12 cellular contexts compared by ENCODE assay signal in genomic region chr17:18318122-18318521, GRCh38. TPM values are rescaled to one million over a fixed set of nuclear protein-coding genes. Genes with fewer than 3 reads are reported as not detected.
DNase-seq lines count a peak whose midpoint lies in the region; ATAC-seq, FAIRE-seq and TF ChIP-seq lines count a peak whose summit lies in the region.
"Had no signal": no experiment of that assay in that cellular context is flagged by ENCODE, and none has a peak within 500 bp of the region (broad histone marks: within the 10 kb centered on the region; RNA-seq: fewer than 3 reads in every experiment).

No MANE protein-coding gene starts in this region.

- no peak for TF ChIP-seq RAD21 in HepG2 (CRISPR knock-in tag; IDR thresholded peaks at IDR 0.05)

- peak overlapping the region; percentile 92 for H3K4me2 ChIP-seq in HepG2 (ENCODE audit: low read depth, low read length)

- H3K27ac ChIP-seq in HepG2 (ENCODE audit: extremely low read length, insufficient read depth, low read length): no peak overlapping the region
- H3K27ac ChIP-seq in right lobe of liver: no peak overlapping the region
- H3K27ac ChIP-seq: colonic mucosa had no signal

- no peak overlapping the region for H2AFZ ChIP-seq in HepG2 (ENCODE audit: low read length)

- H3K27me3 Mint-ChIP-seq in activated naive CD8-positive, alpha-beta T cell treated with anti-CD3 and anti-CD28 coated beads for 36 hours: no peaks in the 10 kb centered on the region
- no peaks in the 10 kb centered on the region for H3K27me3 Mint-ChIP-seq in memory B cell

- in situ Hi-C loops in HepG2 (cut with HindIII; ENCODE audit: extremely low pct_ligation_motif_present, low pct_unique_long_range_greater_than_20kb): no loop called here

- H3K79me2 ChIP-seq in HepG2 (ENCODE audit: insufficient read depth, low read length): peaks cover 70% of the 10 kb centered on the region

- no TSS peak for BruUV-seq in HepG2 (replicated peaks; lab: Mats Ljungman, UMichigan)

- H3K4me1 ChIP-seq in HepG2 (ENCODE audit: insufficient read depth, low read length): peaks cover 59% of the 10 kb centered on the region
- peaks cover 0 to 42% (median 12%) of the 10 kb centered on the region in 4 donors for H3K4me1 ChIP-seq in right lobe of liver

- no peak for FAIRE-seq in HepG2 (lab: Jason Lieb, UNC)

- TF ChIP-seq EP300 in HepG2 (IDR thresholded peaks at IDR 0.05; ENCODE audit: low read depth in 2 of 2, low read length in 2 of 2) (no peak), HepG2 (CRISPR knock-in tag; IDR thresholded peaks at IDR 0.05; ENCODE audit: borderline replicate concordance) (no peak)

- H3K4me3 ChIP-seq in HepG2 (replicated peaks in 1 of 3; ENCODE audit: insufficient read depth in 1 of 3, low read depth in 2 of 3, low read length in 3 of 3): peak overlapping the region in 2 of 3 experiments; percentile 12 to 50; a peak in 3 of 6 replicates
- no peak overlapping the region for H3K4me3 ChIP-seq in right lobe of liver
- H3K4me3 ChIP-seq: colonic mucosa had no signal

- H3K4me3 Mint-ChIP-seq in activated naive CD8-positive, alpha-beta T cell treated with anti-CD3 and anti-CD28 coated beads for 36 hours: peak overlapping the region; percentile 37
- peak overlapping the region; percentile 49 for H3K4me3 Mint-ChIP-seq in memory B cell

- CTCF ChIA-PET in HepG2 (lab: Yijun Ruan, JAX; ENCODE audit: low intra/inter-chr PET ratio, low total read pairs): interaction anchor here (1.2 kb wide), 1 partner anchor 70 kb away, joined by 3 read pairs; no protein-coding TSS in a partner anchor

- TF ChIP-seq POLR2A in HepG2 (IDR thresholded peaks at IDR 0.05; ENCODE audit: insufficient read depth in 1 of 2, low read depth in 2 of 2, low read length in 2 of 2): no peak
- no peak for TF ChIP-seq POLR2A in right lobe of liver (IDR thresholded peaks at IDR 0.05)

- intact Hi-C loops in HepG2 (cut with micrococcal nuclease; ENCODE audit: unreplicated experiment): loop anchor here (5.0 to 10.0 kb wide), 2 partner anchors 47 to 61 kb away; partner anchors contain the start of genes FLII and SHMT1
- intact Hi-C loops in right lobe of liver (cut with DNase I): loop anchor here in 1 of 2 donors (10.0 kb wide), 1 partner anchor 63 kb away; the partner anchor contains the start of gene FLII

- DNase-seq in HepG2 (ENCODE audit: low spot score) (no peak), right lobe of liver (no peak), memory B cell (ENCODE audit: low spot score in 2 of 2) (no peak), KG1 (lab: John Stamatoyannopoulos, UW) (no peak), left lobe of liver (ENCODE audit: low spot score) (no peak), omental fat pad (ENCODE audit: low spot score) (no peak)
- no peak for DNase-seq in activated naive CD8-positive, alpha-beta T cell treated with anti-CD3 and anti-CD28 coated beads for 36 hours
- DNase-seq: Calu3, colonic mucosa, NCI-H1694 treated with DMSO at 0.1 percent for 48 hours, SHP77 treated with DMSO at 0.1 percent for 48 hours had no signal

- no peaks in the 10 kb centered on the region for H3K9me3 ChIP-seq in HepG2 (ENCODE audit: low read length)
- no peaks in the 10 kb centered on the region for H3K9me3 ChIP-seq in right lobe of liver
- H3K9me3 ChIP-seq: colonic mucosa had no signal

- H3K27me3 ChIP-seq in HepG2 (ENCODE audit: control insufficient read depth in 1 of 2, insufficient read depth in 2 of 2, low read length in 2 of 2) (no peaks in the 10 kb centered on the region; a peak in 1 of 5 replicates), right lobe of liver (no peaks in the 10 kb centered on the region)
- H3K27me3 ChIP-seq: colonic mucosa had no signal

- ATAC-seq in HepG2 (no peak), right lobe of liver (no peak), memory B cell (ENCODE audit: low read depth) (no peak), left lobe of liver (no peak), GM18861 (IDR thresholded peaks at IDR 0.05; ENCODE audit: unreplicated experiment) (no peak), omental fat pad (ENCODE audit: low FRiP score) (no peak)

- peak overlapping the region; percentile 31 for H3K27ac Mint-ChIP-seq in activated naive CD8-positive, alpha-beta T cell treated with anti-CD3 and anti-CD28 coated beads for 36 hours
- H3K27ac Mint-ChIP-seq in memory B cell: peak overlapping the region; percentile 97

- H3K9ac ChIP-seq in HepG2 (ENCODE audit: insufficient read depth, low read depth, low read length): peak overlapping the region; percentile 41; the same call in 1 of the 2 replicates

- no peak for TF ChIP-seq CTCF in HepG2 (CRISPR knock-in tag; IDR thresholded peaks at IDR 0.05)
- no peak for TF ChIP-seq CTCF in right lobe of liver (IDR thresholded peaks at IDR 0.05)
- TF ChIP-seq CTCF in omental fat pad (IDR thresholded peaks at IDR 0.05): no peak

- POLR2A ChIA-PET in HepG2 (lab: Yijun Ruan, JAX): no interaction called here

- no peaks in the 10 kb centered on the region for H3K9me3 Mint-ChIP-seq in activated naive CD8-positive, alpha-beta T cell treated with anti-CD3 and anti-CD28 coated beads for 36 hours
- peaks cover 2% of the 10 kb centered on the region for H3K9me3 Mint-ChIP-seq in memory B cell

- H3K4me1 Mint-ChIP-seq in activated naive CD8-positive, alpha-beta T cell treated with anti-CD3 and anti-CD28 coated beads for 36 hours: peaks cover 61% of the 10 kb centered on the region
- peaks cover 52% of the 10 kb centered on the region for H3K4me1 Mint-ChIP-seq in memory B cell

- peaks cover 35% of the 10 kb centered on the region for H3K36me3 Mint-ChIP-seq in activated naive CD8-positive, alpha-beta T cell treated with anti-CD3 and anti-CD28 coated beads for 36 hours
- peaks cover 15% of the 10 kb centered on the region for H3K36me3 Mint-ChIP-seq in memory B cell

- 96% methylated on average over 7 of the region's 7 CpGs for WGBS in HepG2 (ENCODE audit: low lambda C conversion rate)
- WGBS in right lobe of liver (ENCODE audit: insufficient coverage, low coverage, low lambda C conversion rate, missing lambda C conversion rate): 90% methylated on average over 7 of the region's 7 CpGs

- peaks cover 18% of the 10 kb centered on the region for H4K20me1 ChIP-seq in HepG2 (ENCODE audit: insufficient read depth, low read length)

- H3K36me3 ChIP-seq in HepG2 (replicated peaks in 1 of 2; ENCODE audit: control insufficient read depth in 1 of 2, insufficient read depth in 2 of 2, low read length in 2 of 2) (peaks cover 11 to 14% of the 10 kb centered on the region in 2 experiments; a peak in 4 of 5 replicates), right lobe of liver (no peaks in the 10 kb centered on the region)

RNA-seq across cellular contexts. Expression of gene SMCR8, which starts 3.0 kb away (rescaled TPM):
- 11.8 and 16.6 TPM in 2 replicates for total RNA-seq in HepG2 (2016; rRNA removed; fragmentation: Illumina TruSeq; extraction: Trizol)
- total RNA-seq in HepG2 (2016; cell fraction: cytosol; rRNA removed; fragmentation: Illumina TruSeq; extraction: Trizol; ENCODE audit: low read depth): 1.3 and 1.4 TPM in 2 replicates
- 11.9 and 13.2 TPM in 2 replicates for total RNA-seq in HepG2 (2016; cell fraction: insoluble cytoplasmic fraction; rRNA removed; fragmentation: Illumina TruSeq; extraction: Trizol)
- total RNA-seq in HepG2 (2016; cell fraction: membrane; rRNA removed; fragmentation: Illumina TruSeq; extraction: Trizol): 6.2 and 6.5 TPM in 2 replicates
- 11.0 and 13.5 TPM in 2 replicates for total RNA-seq in HepG2 (2016; cell fraction: nucleus; rRNA removed; fragmentation: Illumina TruSeq; extraction: Trizol)
- polyA plus RNA-seq in HepG2 (2011; rRNA removed): 7.6 and 7.7 TPM in 2 replicates
- polyA plus RNA-seq in HepG2 (2011; cell fraction: cytosol; rRNA removed): 5.1 and 5.4 TPM in 2 replicates
- polyA plus RNA-seq in HepG2 (2011; cell fraction: nucleus; rRNA removed): 12.3 and 12.5 TPM in 2 replicates
- 7.5 and 8.8 TPM in 2 replicates for polyA plus RNA-seq in HepG2 (2012)
- 0.59 and 0.60 TPM in 2 replicates for polyA plus RNA-seq in HepG2 (2016; cell fraction: cytosol; fragmentation: Illumina TruSeq; extraction: Trizol; ENCODE audit: low read depth)
- 7.3 and 9.5 TPM in 2 replicates for polyA plus RNA-seq in HepG2 (2016; cell fraction: insoluble cytoplasmic fraction; fragmentation: Illumina TruSeq; extraction: Trizol; ENCODE audit: low read depth)
- 1.6 and 1.8 TPM in 2 replicates for polyA plus RNA-seq in HepG2 (2016; cell fraction: membrane; fragmentation: Illumina TruSeq; extraction: Trizol; ENCODE audit: low read depth)
- polyA plus RNA-seq in HepG2 (2016; cell fraction: nucleus; fragmentation: Illumina TruSeq; extraction: Trizol; ENCODE audit: insufficient read depth, low read depth): 14.1 and 15.0 TPM in 2 replicates
- 14.3 and 17.2 TPM in 2 replicates for polyA minus RNA-seq in HepG2 (2011; rRNA and poly(A)+ RNA removed; ENCODE audit: low replicate concordance)
- polyA minus RNA-seq in HepG2 (2011; cell fraction: cytosol; rRNA and poly(A)+ RNA removed): 7.2 and 9.1 TPM in 2 replicates
- polyA minus RNA-seq in HepG2 (2011; cell fraction: nucleus; rRNA and poly(A)+ RNA removed): 17.6 and 19.5 TPM in 2 replicates
- total RNA-seq in right lobe of liver: 1 to 10 TPM; 4.2 to 7.9 (median 6.4) TPM
- total RNA-seq in activated naive CD8-positive, alpha-beta T cell treated with anti-CD3 and anti-CD28 coated beads for 36 hours: 10 to 100 TPM; 19.4 TPM
- total RNA-seq in left lobe of liver: 5.1 TPM
- total RNA-seq in omental fat pad: 10 to 100 TPM; 11.4 to 21.4 (median 14.3) TPM

RNA-seq across cellular contexts. Expression of gene TOP3A, which starts 3.3 kb away (rescaled TPM):
- total RNA-seq in HepG2 (2016; rRNA removed; fragmentation: Illumina TruSeq; extraction: Trizol) (30.7 and 36.8 TPM in 2 replicates), right lobe of liver (10 to 100 TPM; 13.7 to 29.9 (median 20.7) TPM), left lobe of liver (19.8 TPM), omental fat pad (10 to 100 TPM; 23.6 to 80.5 (median 47.5) TPM)
- 13.1 and 14.9 TPM in 2 replicates for total RNA-seq in HepG2 (2016; cell fraction: cytosol; rRNA removed; fragmentation: Illumina TruSeq; extraction: Trizol; ENCODE audit: low read depth)
- total RNA-seq in HepG2 (2016; cell fraction: insoluble cytoplasmic fraction; rRNA removed; fragmentation: Illumina TruSeq; extraction: Trizol): 27.4 and 35.0 TPM in 2 replicates
- 17.3 and 17.9 TPM in 2 replicates for total RNA-seq in HepG2 (2016; cell fraction: membrane; rRNA removed; fragmentation: Illumina TruSeq; extraction: Trizol)
- total RNA-seq in HepG2 (2016; cell fraction: nucleus; rRNA removed; fragmentation: Illumina TruSeq; extraction: Trizol): 42.4 and 45.8 TPM in 2 replicates
- polyA plus RNA-seq in HepG2 (2011; rRNA removed): 15.4 and 16.9 TPM in 2 replicates
- 9.1 and 10.4 TPM in 2 replicates for polyA plus RNA-seq in HepG2 (2011; cell fraction: cytosol; rRNA removed)
- polyA plus RNA-seq in HepG2 (2011; cell fraction: nucleus; rRNA removed): 19.7 and 20.7 TPM in 2 replicates
- polyA plus RNA-seq in HepG2 (2012): 15.1 and 17.3 TPM in 2 replicates
- polyA plus RNA-seq in HepG2 (2016; cell fraction: cytosol; fragmentation: Illumina TruSeq; extraction: Trizol; ENCODE audit: low read depth): 2.3 and 2.6 TPM in 2 replicates
- 21.2 and 22.7 TPM in 2 replicates for polyA plus RNA-seq in HepG2 (2016; cell fraction: insoluble cytoplasmic fraction; fragmentation: Illumina TruSeq; extraction: Trizol; ENCODE audit: low read depth)
- 6.3 and 6.6 TPM in 2 replicates for polyA plus RNA-seq in HepG2 (2016; cell fraction: membrane; fragmentation: Illumina TruSeq; extraction: Trizol; ENCODE audit: low read depth)
- polyA plus RNA-seq in HepG2 (2016; cell fraction: nucleus; fragmentation: Illumina TruSeq; extraction: Trizol; ENCODE audit: insufficient read depth, low read depth): 55.0 and 64.3 TPM in 2 replicates
- polyA minus RNA-seq in HepG2 (2011; rRNA and poly(A)+ RNA removed; ENCODE audit: low replicate concordance): 49.6 and 93.1 TPM in 2 replicates
- 17.6 TPM in 2 replicates for polyA minus RNA-seq in HepG2 (2011; cell fraction: cytosol; rRNA and poly(A)+ RNA removed)
- 46.6 and 52.9 TPM in 2 replicates for polyA minus RNA-seq in HepG2 (2011; cell fraction: nucleus; rRNA and poly(A)+ RNA removed)
- 10 to 100 TPM; 55.4 to 56.9 TPM for total RNA-seq in activated naive CD8-positive, alpha-beta T cell treated with anti-CD3 and anti-CD28 coated beads for 36 hours

RNA-seq across cellular contexts. Expression of gene SHMT1, which starts 45.2 kb away (rescaled TPM):
- total RNA-seq in HepG2 (2016; rRNA removed; fragmentation: Illumina TruSeq; extraction: Trizol) (48.8 and 58.7 TPM in 2 replicates), right lobe of liver (100 to 1,000 TPM; 208 to 457 (median 284) TPM), left lobe of liver (439 TPM), omental fat pad (100 to 1,000 TPM in 2 of 4 donors, 10 to 100 TPM in 2; 59.3 to 108 (median 102) TPM)
- 11.1 and 11.2 TPM in 2 replicates for total RNA-seq in HepG2 (2016; cell fraction: cytosol; rRNA removed; fragmentation: Illumina TruSeq; extraction: Trizol; ENCODE audit: low read depth)
- total RNA-seq in HepG2 (2016; cell fraction: insoluble cytoplasmic fraction; rRNA removed; fragmentation: Illumina TruSeq; extraction: Trizol): 49.2 and 50.8 TPM in 2 replicates
- 17.5 and 20.3 TPM in 2 replicates for total RNA-seq in HepG2 (2016; cell fraction: membrane; rRNA removed; fragmentation: Illumina TruSeq; extraction: Trizol)
- total RNA-seq in HepG2 (2016; cell fraction: nucleus; rRNA removed; fragmentation: Illumina TruSeq; extraction: Trizol): 31.7 and 35.9 TPM in 2 replicates
- 19.0 and 21.3 TPM in 2 replicates for polyA plus RNA-seq in HepG2 (2011; rRNA removed)
- polyA plus RNA-seq in HepG2 (2011; cell fraction: cytosol; rRNA removed): 16.7 and 24.0 TPM in 2 replicates
- polyA plus RNA-seq in HepG2 (2011; cell fraction: nucleus; rRNA removed): 24.0 and 28.6 TPM in 2 replicates
- polyA plus RNA-seq in HepG2 (2012): 12.2 and 16.3 TPM in 2 replicates
- polyA plus RNA-seq in HepG2 (2016; cell fraction: cytosol; fragmentation: Illumina TruSeq; extraction: Trizol; ENCODE audit: low read depth): 6.9 TPM in 2 replicates
- polyA plus RNA-seq in HepG2 (2016; cell fraction: insoluble cytoplasmic fraction; fragmentation: Illumina TruSeq; extraction: Trizol; ENCODE audit: low read depth): 54.8 and 66.4 TPM in 2 replicates
- polyA plus RNA-seq in HepG2 (2016; cell fraction: membrane; fragmentation: Illumina TruSeq; extraction: Trizol; ENCODE audit: low read depth): 12.1 and 12.6 TPM in 2 replicates
- 57.4 and 62.8 TPM in 2 replicates for polyA plus RNA-seq in HepG2 (2016; cell fraction: nucleus; fragmentation: Illumina TruSeq; extraction: Trizol; ENCODE audit: insufficient read depth, low read depth)
- polyA minus RNA-seq in HepG2 (2011; rRNA and poly(A)+ RNA removed; ENCODE audit: low replicate concordance): 38.5 and 58.3 TPM in 2 replicates
- 12.9 and 14.2 TPM in 2 replicates for polyA minus RNA-seq in HepG2 (2011; cell fraction: cytosol; rRNA and poly(A)+ RNA removed)
- 19.5 and 30.6 TPM in 2 replicates for polyA minus RNA-seq in HepG2 (2011; cell fraction: nucleus; rRNA and poly(A)+ RNA removed)
- total RNA-seq in activated naive CD8-positive, alpha-beta T cell treated with anti-CD3 and anti-CD28 coated beads for 36 hours: 10 to 100 TPM; 50.2 to 52.2 TPM

RNA-seq across cellular contexts. Expression of gene MIEF2, which starts 57.7 kb away (rescaled TPM):
- total RNA-seq in HepG2 (2016; rRNA removed; fragmentation: Illumina TruSeq; extraction: Trizol) (8.0 and 8.2 TPM in 2 replicates), right lobe of liver (10 to 100 TPM in 1 of 6 experiments, 1 to 10 TPM in 5; 5.9 to 10.6 (median 7.1) TPM), left lobe of liver (6.4 TPM), omental fat pad (1 to 10 TPM; 2.9 to 9.5 (median 5.7) TPM)
- total RNA-seq in HepG2 (2016; cell fraction: cytosol; rRNA removed; fragmentation: Illumina TruSeq; extraction: Trizol; ENCODE audit: low read depth): 1.4 and 1.9 TPM in 2 replicates
- 6.8 and 9.6 TPM in 2 replicates for total RNA-seq in HepG2 (2016; cell fraction: insoluble cytoplasmic fraction; rRNA removed; fragmentation: Illumina TruSeq; extraction: Trizol)
- 2.5 and 2.9 TPM in 2 replicates for total RNA-seq in HepG2 (2016; cell fraction: membrane; rRNA removed; fragmentation: Illumina TruSeq; extraction: Trizol)
- 11.8 and 12.5 TPM in 2 replicates for total RNA-seq in HepG2 (2016; cell fraction: nucleus; rRNA removed; fragmentation: Illumina TruSeq; extraction: Trizol)
- polyA plus RNA-seq in HepG2 (2011; rRNA removed): 6.0 and 9.5 TPM in 2 replicates
- polyA plus RNA-seq in HepG2 (2011; cell fraction: cytosol; rRNA removed): 10.8 and 16.3 TPM in 2 replicates
- polyA plus RNA-seq in HepG2 (2011; cell fraction: nucleus; rRNA removed): 40.2 and 48.1 TPM in 2 replicates
- polyA plus RNA-seq in HepG2 (2012): 4.3 and 5.9 TPM in 2 replicates
- 0.40 and 0.46 TPM in 2 replicates for polyA plus RNA-seq in HepG2 (2016; cell fraction: cytosol; fragmentation: Illumina TruSeq; extraction: Trizol; ENCODE audit: low read depth)
- 3.5 and 3.7 TPM in 2 replicates for polyA plus RNA-seq in HepG2 (2016; cell fraction: insoluble cytoplasmic fraction; fragmentation: Illumina TruSeq; extraction: Trizol; ENCODE audit: low read depth)
- polyA plus RNA-seq in HepG2 (2016; cell fraction: membrane; fragmentation: Illumina TruSeq; extraction: Trizol; ENCODE audit: low read depth): 1.1 and 1.2 TPM in 2 replicates
- polyA plus RNA-seq in HepG2 (2016; cell fraction: nucleus; fragmentation: Illumina TruSeq; extraction: Trizol; ENCODE audit: insufficient read depth, low read depth): 8.4 and 11.9 TPM in 2 replicates
- 12.7 and 29.1 TPM in 2 replicates for polyA minus RNA-seq in HepG2 (2011; rRNA and poly(A)+ RNA removed; ENCODE audit: low replicate concordance)
- 7.4 and 9.1 TPM in 2 replicates for polyA minus RNA-seq in HepG2 (2011; cell fraction: cytosol; rRNA and poly(A)+ RNA removed)
- 18.0 and 20.5 TPM in 2 replicates for polyA minus RNA-seq in HepG2 (2011; cell fraction: nucleus; rRNA and poly(A)+ RNA removed)
- total RNA-seq in activated naive CD8-positive, alpha-beta T cell treated with anti-CD3 and anti-CD28 coated beads for 36 hours: 1 to 10 TPM; 3.2 to 4.3 TPM

RNA-seq across cellular contexts. Expression of gene EVPLL, which starts 59.5 kb away (rescaled TPM):
- total RNA-seq in HepG2 (2016; rRNA removed; fragmentation: Illumina TruSeq; extraction: Trizol) (0.07 TPM in 1 of 2 replicates, not detected in the other), right lobe of liver (1 to 10 TPM in 3 of 6 experiments, under 1 TPM in 3; 0.46 to 1.6 (median 1.0) TPM), left lobe of liver (2.2 TPM), omental fat pad (under 1 TPM in 2 of 4 donors, not detected in 2; 0.36 to 0.37 TPM)
- not detected in 2 replicates for total RNA-seq in HepG2 (2016; cell fraction: cytosol; rRNA removed; fragmentation: Illumina TruSeq; extraction: Trizol; ENCODE audit: low read depth)
- total RNA-seq in HepG2 (2016; cell fraction: insoluble cytoplasmic fraction; rRNA removed; fragmentation: Illumina TruSeq; extraction: Trizol): 0.11 TPM in 1 of 2 replicates, not detected in the other
- total RNA-seq in HepG2 (2016; cell fraction: membrane; rRNA removed; fragmentation: Illumina TruSeq; extraction: Trizol): not detected in 2 replicates
- total RNA-seq in HepG2 (2016; cell fraction: nucleus; rRNA removed; fragmentation: Illumina TruSeq; extraction: Trizol): not detected in 2 replicates
- polyA plus RNA-seq in HepG2 (2011; rRNA removed): 0.05 TPM in 1 of 2 replicates, not detected in the other
- 0.03 and 0.05 TPM in 2 replicates for polyA plus RNA-seq in HepG2 (2011; cell fraction: cytosol; rRNA removed)
- 0.14 and 0.61 TPM in 2 replicates for polyA plus RNA-seq in HepG2 (2011; cell fraction: nucleus; rRNA removed)
- not detected in 2 replicates for polyA plus RNA-seq in HepG2 (2012)
- 0.08 TPM in 1 of 2 replicates, not detected in the other for polyA plus RNA-seq in HepG2 (2016; cell fraction: cytosol; fragmentation: Illumina TruSeq; extraction: Trizol; ENCODE audit: low read depth)
- polyA plus RNA-seq in HepG2 (2016; cell fraction: insoluble cytoplasmic fraction; fragmentation: Illumina TruSeq; extraction: Trizol; ENCODE audit: low read depth): not detected in 2 replicates
- polyA plus RNA-seq in HepG2 (2016; cell fraction: membrane; fragmentation: Illumina TruSeq; extraction: Trizol; ENCODE audit: low read depth): not detected in 2 replicates
- 0.29 TPM in 1 of 2 replicates, not detected in the other for polyA plus RNA-seq in HepG2 (2016; cell fraction: nucleus; fragmentation: Illumina TruSeq; extraction: Trizol; ENCODE audit: insufficient read depth, low read depth)
- polyA minus RNA-seq in HepG2 (2011; rRNA and poly(A)+ RNA removed; ENCODE audit: low replicate concordance): 1.4 TPM in 1 of 2 replicates, not detected in the other
- polyA minus RNA-seq in HepG2 (2011; cell fraction: cytosol; rRNA and poly(A)+ RNA removed): not detected in 2 replicates
- not detected in 2 replicates for polyA minus RNA-seq in HepG2 (2011; cell fraction: nucleus; rRNA and poly(A)+ RNA removed)
- total RNA-seq in activated naive CD8-positive, alpha-beta T cell treated with anti-CD3 and anti-CD28 coated beads for 36 hours: under 1 TPM; 0.14 to 0.39 TPM

Comparison
In these comparisons a context has a peak if more than half of its experiments do, and no peak if none do; other contexts are left out.
1. H3K4me3 ChIP-seq: peak in HepG2 (2 of 3); none in right lobe of liver (0 of 3).